8 cellular contexts compared by ENCODE assay signal in genomic region chr9:73133921-73134407, GRCh38. TPM values are rescaled to one million over a fixed set of nuclear protein-coding genes. Genes with fewer than 3 reads are reported as not detected.
A peak's percentile ranks its signal among the peaks of the same experiment; 100 is the strongest.
DNase-seq lines count a peak whose midpoint lies in the region; ATAC-seq, FAIRE-seq and TF ChIP-seq lines count a peak whose summit lies in the region.

No MANE protein-coding gene starts in this region.

- H3K4me3 ChIP-seq in left ventricle myocardium inferior (no peak overlapping the region), cardiac fibroblast (replicated peaks in 1 of 2; ENCODE audit: low read depth in 2 of 2, low read length in 2 of 2) (no peak overlapping the region), upper lobe of left lung (no peak overlapping the region)

- no peaks in the 10 kb centered on the region for H3K36me3 Mint-ChIP-seq in progenitor cell of endocrine pancreas (ENCODE audit: insufficient read depth)

- H3K4me1 Mint-ChIP-seq in progenitor cell of endocrine pancreas (ENCODE audit: low read depth), result peaks cover 8% of the 10 kb centered on the region

- intact Hi-C loops in left ventricle myocardium inferior (cut with micrococcal nuclease), result no loop called here
- intact Hi-C loops in cardiac septum (cut with DNase I), result no loop called here

- no peak for FAIRE-seq in frontal cortex (lab: Jason Lieb, UNC)

- H3K27me3 Mint-ChIP-seq in progenitor cell of endocrine pancreas, result peaks cover 70% of the 10 kb centered on the region

- no peak overlapping the region for H3K4me3 Mint-ChIP-seq in progenitor cell of endocrine pancreas (ENCODE audit: low read depth)

- no peak for TF ChIP-seq EP300 in upper lobe of left lung (IDR thresholded peaks at IDR 0.05)

- H3K9me3 Mint-ChIP-seq in progenitor cell of endocrine pancreas (ENCODE audit: low read depth), result no peaks in the 10 kb centered on the region

- no peak for TF ChIP-seq CTCF in left ventricle myocardium inferior (IDR thresholded peaks at IDR 0.05; ENCODE audit: borderline replicate concordance)
- no peak for TF ChIP-seq CTCF in cardiac fibroblast (IDR thresholded peaks at IDR 0.05; ENCODE audit: low read depth, low read length)
- TF ChIP-seq CTCF in upper lobe of left lung (IDR thresholded peaks at IDR 0.05), result no peak
- TF ChIP-seq CTCF in progenitor cell of endocrine pancreas (IDR thresholded peaks at IDR 0.05; ENCODE audit: unreplicated experiment), result no peak

- no peak overlapping the region for H3K27ac Mint-ChIP-seq in progenitor cell of endocrine pancreas

- 69 to 75% methylated on average over 2 of the region's 2 CpGs for WGBS in upper lobe of left lung, 2 donors

- no peak for TF ChIP-seq POLR2A in upper lobe of left lung (IDR thresholded peaks at IDR 0.05)

- H3K27ac ChIP-seq in left ventricle myocardium inferior (replicated peaks), result peak overlapping the region; percentile 9
- no peak overlapping the region for H3K27ac ChIP-seq in upper lobe of left lung

- H3K9me3 ChIP-seq in left ventricle myocardium inferior (replicated peaks), result no peaks in the 10 kb centered on the region
- no peaks in the 10 kb centered on the region for H3K9me3 ChIP-seq in upper lobe of left lung

- H3K36me3 ChIP-seq in left ventricle myocardium inferior (no peaks in the 10 kb centered on the region), upper lobe of left lung (no peaks in the 10 kb centered on the region)

- H3K27me3 ChIP-seq in left ventricle myocardium inferior (ENCODE audit: low read depth) (no peaks in the 10 kb centered on the region), upper lobe of left lung (no peaks in the 10 kb centered on the region)

- H3K4me1 ChIP-seq in left ventricle myocardium inferior, result peaks cover 21% of the 10 kb centered on the region
- H3K4me1 ChIP-seq in upper lobe of left lung, result peaks cover 6 to 16% (median 14%) of the 10 kb centered on the region in 4 donors

- peak; percentile 58 for ATAC-seq in HG03342 (IDR thresholded peaks at IDR 0.05; ENCODE audit: unreplicated experiment)
- peak; percentile 8 to 51 for ATAC-seq in upper lobe of left lung (ENCODE audit: low FRiP score in 2 of 2)

- DNase-seq in left ventricle myocardium inferior (no peak), cardiac septum (ENCODE audit: low spot score) (no peak), cardiac fibroblast (ENCODE audit: low read depth in 2 of 2) (peak; percentile 54 to 82), upper lobe of left lung (no peak), amygdala (lab: John Stamatoyannopoulos, UW) (no peak), progenitor cell of endocrine pancreas (ENCODE audit: low spot score, unreplicated experiment) (no peak), frontal cortex (ENCODE audit: low spot score in 2 of 2) (no peak)

RNA-seq across cellular contexts. Expression of gene ANXA1, which starts 17.7 kb away (rescaled TPM):
- total RNA-seq in left ventricle myocardium inferior (48.7 TPM), cardiac septum (42.7 TPM), upper lobe of left lung (100 to 1,000 TPM; 174 to 910 (median 347) TPM), progenitor cell of endocrine pancreas (1.1 and 3.1 TPM in 2 replicates), frontal cortex (8.2 TPM)

Comparison
In these comparisons a context has a peak if more than half of its experiments do, and no peak if none do; other contexts are left out.
1. DNase-seq: peak in cardiac fibroblast (2 of 2); none in left ventricle myocardium inferior (single experiment), cardiac septum (single experiment), upper lobe of left lung (0 of 2), amygdala (0 of 56), progenitor cell of endocrine pancreas (single experiment) and frontal cortex (0 of 2).